Comparison of ENCODE assay signal across 19 cellular contexts in genomic region chr3:88773766-88774165, GRCh38.
DNase-seq lines count a peak whose midpoint lies in the region; TF ChIP-seq lines count a peak whose summit lies in the region.
"Had no signal": no experiment of that assay in that cellular context is flagged by ENCODE, and none has a peak within 500 bp of the region (broad histone marks: within the 10 kb centered on the region; RNA-seq: fewer than 3 reads in every experiment).

No MANE protein-coding gene starts in this region.

- H2AFZ ChIP-seq in mammary epithelial cell (ENCODE audit: low read depth, low read length): no peak overlapping the region

- intact Hi-C loops in mammary epithelial cell (cut with micrococcal nuclease): no loop called here
- intact Hi-C loops in MCF 10A (cut with micrococcal nuclease): no loop called here

- no peaks in the 10 kb centered on the region for H3K27me3 ChIP-seq in mammary epithelial cell (ENCODE audit: insufficient read depth, low read length)
- H3K27me3 ChIP-seq: BE2C had no signal

- POLR2A ChIA-PET in MCF 10A (lab: Yijun Ruan, JAX): no interaction called here

- no peak overlapping the region for H3K4me3 ChIP-seq in mammary epithelial cell (replicated peaks in 1 of 3; ENCODE audit: insufficient read depth in 1 of 3, low read depth in 2 of 3, low read length in 3 of 3)
- H3K4me3 ChIP-seq in epithelial cell of esophagus (ENCODE audit: low read length): no peak overlapping the region
- H3K4me3 ChIP-seq: GM12878 had no signal

- H3K9me3 Mint-ChIP-seq in MCF 10A (ENCODE audit: unreplicated experiment): no peaks in the 10 kb centered on the region

- H3K27me3 Mint-ChIP-seq in MCF 10A (ENCODE audit: insufficient read depth, unreplicated experiment): no peaks in the 10 kb centered on the region
- H3K27me3 Mint-ChIP-seq: CD4-positive, CD25-positive, alpha-beta regulatory T cell; CD8-positive, alpha-beta memory T cell had no signal

- no peaks in the 10 kb centered on the region for H3K79me2 ChIP-seq in mammary epithelial cell (ENCODE audit: insufficient read depth, low read length)

- no peak overlapping the region for H3K9ac ChIP-seq in mammary epithelial cell (ENCODE audit: insufficient read depth, low read length)

- H3K36me3 ChIP-seq in mammary epithelial cell (ENCODE audit: insufficient read depth, low read length): no peaks in the 10 kb centered on the region
- H3K36me3 ChIP-seq: BE2C had no signal

- no peaks in the 10 kb centered on the region for H3K4me1 Mint-ChIP-seq in MCF 10A (ENCODE audit: insufficient read depth, unreplicated experiment)
- H3K4me1 Mint-ChIP-seq: CD4-positive, CD25-positive, alpha-beta regulatory T cell; CD8-positive, alpha-beta memory T cell; H9 had no signal

- CTCF ChIA-PET in mammary epithelial cell (lab: Charles Lee; ENCODE audit: low non-redundant PET) (no interaction called here), MCF 10A (lab: Yijun Ruan, JAX) (interaction anchor here (0.6 to 1.1 kb wide), 3 partner anchors 154 to 589 kb away, joined by 3 to 4 read pairs (median 3); no protein-coding TSS in a partner anchor)

- no peak overlapping the region for H3K4me3 Mint-ChIP-seq in MCF 10A (ENCODE audit: unreplicated experiment)
- H3K4me3 Mint-ChIP-seq: CD4-positive, CD25-positive, alpha-beta regulatory T cell; CD8-positive, alpha-beta memory T cell; H9 had no signal

- no peak overlapping the region for H3K27ac ChIP-seq in mammary epithelial cell (ENCODE audit: insufficient read depth, low read depth, low read length)

- TF ChIP-seq CTCF in mammary epithelial cell (conservative IDR thresholded peaks at IDR 0.05 in 1 of 2, IDR thresholded peaks at IDR 0.05 in 1 of 2; ENCODE audit: extremely low read depth in 1 of 2, insufficient read depth in 1 of 2, low read depth in 1 of 2, low read length in 2 of 2): no peak
- no peak for TF ChIP-seq CTCF in MCF 10A (IDR thresholded peaks at IDR 0.05; ENCODE audit: unreplicated experiment)
- no peak for TF ChIP-seq CTCF in epithelial cell of esophagus (IDR thresholded peaks at IDR 0.05; ENCODE audit: insufficient read depth, low read depth, low read length, missing control alignments)

- H3K36me3 Mint-ChIP-seq in MCF 10A (ENCODE audit: insufficient read depth, unreplicated experiment): no peaks in the 10 kb centered on the region
- H3K36me3 Mint-ChIP-seq: CD4-positive, CD25-positive, alpha-beta regulatory T cell; CD8-positive, alpha-beta memory T cell had no signal

- H3K27ac Mint-ChIP-seq in MCF 10A (ENCODE audit: low read depth, unreplicated experiment): no peak overlapping the region
- H3K27ac Mint-ChIP-seq: CD4-positive, CD25-positive, alpha-beta regulatory T cell; CD8-positive, alpha-beta memory T cell had no signal

- BruUV-seq in mammary epithelial cell (replicated peaks; lab: Mats Ljungman, UMichigan) (no TSS peak), MCF 10A (replicated peaks; lab: Mats Ljungman, UMichigan) (no TSS peak)

- peaks cover 13% of the 10 kb centered on the region for H3K4me1 ChIP-seq in mammary epithelial cell (ENCODE audit: insufficient read depth, low read length)
- H3K4me1 ChIP-seq: BE2C had no signal

- dilution Hi-C loops in mammary epithelial cell (cut with HindIII; ENCODE audit: low sequenced_read_pairs): no loop called here

- in situ Hi-C loops in mammary epithelial cell (cut with MboI; ENCODE audit: low sequenced_read_pairs in 2 of 2): no loop called here

- DNase-seq in mammary epithelial cell (peak; percentile 43), MCF 10A (ENCODE audit: unreplicated experiment) (no peak), epithelial cell of esophagus (ENCODE audit: low read depth) (peak; percentile 77), left kidney (ENCODE audit: low read depth, low spot score) (peak; percentile 4), amygdala (lab: John Stamatoyannopoulos, UW) (no peak), NCI-H2081 treated with DMSO at 0.1 percent for 48 hours (lab: John Stamatoyannopoulos, UW) (no peak), hypothalamus (lab: John Stamatoyannopoulos, UW) (no peak)
- DNase-seq: 8988T; BE2C; C1 segment of cervical spinal cord; CD4-positive, CD25-positive, alpha-beta regulatory T cell; CD8-positive, alpha-beta memory T cell; COR-L47; DMS 273 treated with DMSO at 0.1 percent for 48 hours; DMS53; DND-41; EL; H9 had no signal

- H3K4me2 ChIP-seq in mammary epithelial cell (ENCODE audit: insufficient read depth, low read depth, low read length): peak overlapping the region; percentile 66

- no peaks in the 10 kb centered on the region for H3K9me3 ChIP-seq in mammary epithelial cell (replicated peaks; ENCODE audit: insufficient read depth, low read length)
- H3K9me3 ChIP-seq: BE2C had no signal

- H4K20me1 ChIP-seq in mammary epithelial cell (ENCODE audit: insufficient read depth, low read length): no peaks in the 10 kb centered on the region

Comparison
In these comparisons a context has a peak if more than half of its experiments do, and no peak if none do; other contexts are left out.
1. DNase-seq: peak in mammary epithelial cell (single experiment), epithelial cell of esophagus (single experiment) and left kidney (single experiment); none in MCF 10A (single experiment), amygdala (0 of 56), NCI-H2081 treated with DMSO at 0.1 percent for 48 hours (single experiment) and hypothalamus (0 of 51).